ENCODE assay signal across 8 cellular contexts in the genomic region with DNA sequence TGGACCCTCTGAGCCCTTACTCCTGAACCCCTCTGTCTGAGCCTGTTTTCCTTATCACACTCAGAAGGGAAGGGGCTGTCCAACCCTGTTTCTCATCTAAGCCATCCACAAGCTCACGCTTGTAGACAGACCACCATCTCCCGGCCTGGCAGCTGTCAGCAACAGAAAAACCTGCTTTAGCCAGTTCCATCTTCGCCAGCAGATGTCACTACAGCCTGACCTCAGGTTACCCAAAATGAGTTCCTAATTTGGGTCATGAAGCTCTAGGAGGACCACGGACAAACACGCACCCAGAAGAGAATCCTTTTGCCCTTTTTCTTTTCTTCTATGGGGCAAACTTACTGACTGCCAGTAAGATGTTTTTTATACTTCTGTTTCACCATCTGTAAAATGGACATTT.
DNase-seq lines count a peak whose midpoint lies in the region; ATAC-seq, FAIRE-seq and TF ChIP-seq lines count a peak whose summit lies in the region.

No MANE protein-coding gene starts in this region.

- H3K4me1 ChIP-seq in BLaER1 treated with 17β-estradiol and CSF1 and Interleukin-3, amounts not matched to agents 10 nM and 100 nM, result peaks cover 0 to 19% (median 18%) of the 10 kb centered on the region in 10 experiments; a peak in 15 of 20 replicates
- H3K4me1 ChIP-seq in hepatocyte (ENCODE audit: insufficient read depth), result no peaks in the 10 kb centered on the region

- H3K27ac ChIP-seq in BLaER1 treated with 17β-estradiol and CSF1 and Interleukin-3, amounts not matched to agents 10 nM and 100 nM, result no peak overlapping the region
- H3K27ac ChIP-seq in hepatocyte, result no peak overlapping the region

- H3K4me3 ChIP-seq in BLaER1 treated with 17β-estradiol and CSF1 and Interleukin-3, amounts not matched to agents 10 nM and 100 nM, result no peak overlapping the region
- H3K4me3 ChIP-seq in H7 (ENCODE audit: insufficient read depth, low read depth, low read length), result no peak overlapping the region
- H3K4me3 ChIP-seq in WI38 (ENCODE audit: low read depth, low read length), result no peak overlapping the region
- no peak overlapping the region for H3K4me3 ChIP-seq in hepatocyte

- no peak for ATAC-seq in GM21825 (IDR thresholded peaks at IDR 0.05; ENCODE audit: unreplicated experiment)

- no peak for TF ChIP-seq POLR2A in H54 (IDR thresholded peaks at IDR 0.05; ENCODE audit: low read depth, low read length)

- TF ChIP-seq CTCF in WI38 (IDR thresholded peaks at IDR 0.05; ENCODE audit: low read depth, low read length), result peak; percentile 28; the same call in 1 of the 2 replicates
- peak; percentile 44 for TF ChIP-seq CTCF in hepatocyte (IDR thresholded peaks at IDR 0.05; ENCODE audit: poor library complexity)

- peak overlapping the region in 8 of 11 experiments; percentile 20 to 62 (median 36); a peak in 12 of 22 replicates for H3K4me2 ChIP-seq in BLaER1 treated with 17β-estradiol and CSF1 and Interleukin-3, amounts not matched to agents 10 nM and 100 nM
- no peak overlapping the region for H3K4me2 ChIP-seq in hepatocyte

- peak; percentile 68 for DNase-seq in H7
- no peak for DNase-seq in hepatocyte (ENCODE audit: low spot score)
- no peak for DNase-seq in NCI-H2196 treated with DMSO at 0.1 percent for 48 hours (lab: John Stamatoyannopoulos, UW; ENCODE audit: unreplicated experiment)
- no peak for DNase-seq in H54 (ENCODE audit: insufficient read length, low spot score)
- no peak for DNase-seq in retina

- peaks cover 0 to 17% (median 7%) of the 10 kb centered on the region in 11 experiments; a peak in 9 of 22 replicates for H3K9me3 ChIP-seq in BLaER1 treated with 17β-estradiol and CSF1 and Interleukin-3, amounts not matched to agents 10 nM and 100 nM (replicated peaks in 1 of 11)
- H3K9me3 ChIP-seq in hepatocyte (ENCODE audit: low read depth), result no peaks in the 10 kb centered on the region

- H3K9me2 ChIP-seq in hepatocyte (replicated peaks; ENCODE audit: insufficient read depth), result no peaks in the 10 kb centered on the region

- H2AFZ ChIP-seq in hepatocyte, result no peak overlapping the region

- 63% methylated on average over 5 of the region's 5 CpGs for WGBS in hepatocyte (ENCODE audit: low lambda C conversion rate, missing lambda C conversion rate)

- no peak overlapping the region for H3K9ac ChIP-seq in BLaER1 treated with 17β-estradiol and CSF1 and Interleukin-3, amounts not matched to agents 10 nM and 100 nM

- H3K36me3 ChIP-seq in BLaER1 treated with 17β-estradiol and CSF1 and Interleukin-3, amounts not matched to agents 10 nM and 100 nM, result no peaks in the 10 kb centered on the region
- H3K36me3 ChIP-seq in H7 (replicated peaks; ENCODE audit: control insufficient read depth, insufficient read depth, low read length) (no peaks in the 10 kb centered on the region), hepatocyte (replicated peaks; ENCODE audit: insufficient read depth, low read depth) (no peaks in the 10 kb centered on the region)

- FAIRE-seq in H54 (lab: Jason Lieb, UNC), result no peak

- H3K27me3 ChIP-seq in BLaER1 treated with 17β-estradiol and CSF1 and Interleukin-3, amounts not matched to agents 10 nM and 100 nM, result peaks cover 0 to 8% (median 0%) of the 10 kb centered on the region in 11 experiments; a peak in 1 of 22 replicates
- no peaks in the 10 kb centered on the region for H3K27me3 ChIP-seq in H7 (ENCODE audit: control insufficient read depth, insufficient read depth, low read length)
- peaks cover 6% of the 10 kb centered on the region for H3K27me3 ChIP-seq in hepatocyte

- no peaks in the 10 kb centered on the region for H4K20me1 ChIP-seq in BLaER1 treated with 17β-estradiol and CSF1 and Interleukin-3, amounts not matched to agents 10 nM and 100 nM
- no peaks in the 10 kb centered on the region for H4K20me1 ChIP-seq in hepatocyte (ENCODE audit: insufficient read depth, poor library complexity, severe bottlenecking)

- no peaks in the 10 kb centered on the region for H3K79me2 ChIP-seq in hepatocyte
